ENCODE assay signal across 11 cellular contexts in genomic region chr5:139417214-139417613, GRCh38. TPM values are rescaled to one million over a fixed set of nuclear protein-coding genes. Genes with fewer than 3 reads are reported as not detected.
DNase-seq lines count a peak whose midpoint lies in the region; ATAC-seq lines count a peak whose summit lies in the region.
"Had no signal": no experiment of that assay in that cellular context is flagged by ENCODE, and none has a peak within 500 bp of the region (broad histone marks: within the 10 kb centered on the region; RNA-seq: fewer than 3 reads in every experiment).

No MANE protein-coding gene starts in this region.

- POLR2A ChIA-PET in activated CD4-positive, alpha-beta T cell treated with anti-CD3 and anti-CD28 coated beads for 36 hours (lab: Charles Lee) = no interaction called here
- POLR2A ChIA-PET in activated CD4-positive, alpha-beta memory T cell treated with anti-CD3 and anti-CD28 coated beads for 36 hours (lab: Charles Lee) = interaction anchor here (0.9 to 7.9 kb wide), 7 partner anchors 18 to 235 kb away, joined by 3 to 57 read pairs (median 27); partner anchors contain the start of genes MZB1 and STING1

- H3K4me3 Mint-ChIP-seq in activated CD4-positive, alpha-beta T cell treated with anti-CD3 and anti-CD28 coated beads for 36 hours = no peak overlapping the region
- no peak overlapping the region for H3K4me3 Mint-ChIP-seq in activated CD4-positive, alpha-beta memory T cell treated with anti-CD3 and anti-CD28 coated beads for 36 hours
- no peak overlapping the region for H3K4me3 Mint-ChIP-seq in stimulated activated naive B cell treated with anti-CD40 and anti-IgM and Interleukin-4, amounts not matched to agents 10 μg/mL and 1 μg/mL and 100 μg/mL, for 72 hours
- H3K4me3 Mint-ChIP-seq: T-cell had no signal

- no peaks in the 10 kb centered on the region for H3K9me3 Mint-ChIP-seq in activated CD4-positive, alpha-beta T cell treated with anti-CD3 and anti-CD28 coated beads for 36 hours (ENCODE audit: low read depth)
- H3K9me3 Mint-ChIP-seq in activated CD4-positive, alpha-beta memory T cell treated with anti-CD3 and anti-CD28 coated beads for 36 hours = no peaks in the 10 kb centered on the region
- H3K9me3 Mint-ChIP-seq in stimulated activated naive B cell treated with anti-CD40 and anti-IgM and Interleukin-4, amounts not matched to agents 10 μg/mL and 1 μg/mL and 100 μg/mL, for 72 hours = no peaks in the 10 kb centered on the region
- H3K9me3 Mint-ChIP-seq: T-cell had no signal

- intact Hi-C loops in activated CD4-positive, alpha-beta T cell treated with anti-CD3 and anti-CD28 coated beads for 36 hours (cut with DNase I, micrococcal nuclease) = loop anchor here (5.0 to 10.0 kb wide), 4 partner anchors 218 to 348 kb away; no protein-coding TSS in a partner anchor
- intact Hi-C loops in activated CD4-positive, alpha-beta memory T cell treated with anti-CD3 and anti-CD28 coated beads for 36 hours (cut with micrococcal nuclease) = no loop called here
- intact Hi-C loops in left ventricle myocardium superior (cut with micrococcal nuclease) = no loop called here

- peaks cover 50% of the 10 kb centered on the region for H3K4me1 Mint-ChIP-seq in activated CD4-positive, alpha-beta T cell treated with anti-CD3 and anti-CD28 coated beads for 36 hours
- H3K4me1 Mint-ChIP-seq in activated CD4-positive, alpha-beta memory T cell treated with anti-CD3 and anti-CD28 coated beads for 36 hours (ENCODE audit: low read depth) = peaks cover 56% of the 10 kb centered on the region
- peaks cover 7 to 28% of the 10 kb centered on the region in 2 donors for H3K4me1 Mint-ChIP-seq in stimulated activated naive B cell treated with anti-CD40 and anti-IgM and Interleukin-4, amounts not matched to agents 10 μg/mL and 1 μg/mL and 100 μg/mL, for 72 hours

- DNase-seq in activated CD4-positive, alpha-beta T cell treated with anti-CD3 and anti-CD28 coated beads for 36 hours = no peak
- DNase-seq in activated CD4-positive, alpha-beta T cell treated with anti-CD3 and anti-CD28 coated beads for 4 hours = no peak
- DNase-seq in activated CD4-positive, alpha-beta memory T cell treated with anti-CD3 and anti-CD28 coated beads for 36 hours = no peak
- DNase-seq in left ventricle myocardium superior = no peak
- DNase-seq in stimulated activated naive B cell treated with anti-CD40 and anti-IgM and Interleukin-4, amounts not matched to agents 10 μg/mL and 1 μg/mL and 100 μg/mL, for 72 hours = no peak
- no peak for DNase-seq in NCI-H1417 treated with DMSO at 0.1 percent for 48 hours (lab: John Stamatoyannopoulos, UW)
- DNase-seq: NCI-H524; stimulated activated CD4-positive, alpha-beta T cell treated with anti-CD3 and anti-CD28 coated beads, Interleukin-12 subunit alpha, Interleukin-12 subunit beta, amount 100 ng/mL, for 4 hours; T-cell had no signal

- no peaks in the 10 kb centered on the region for H3K27me3 Mint-ChIP-seq in activated CD4-positive, alpha-beta T cell treated with anti-CD3 and anti-CD28 coated beads for 36 hours
- no peaks in the 10 kb centered on the region for H3K27me3 Mint-ChIP-seq in activated CD4-positive, alpha-beta memory T cell treated with anti-CD3 and anti-CD28 coated beads for 36 hours
- no peaks in the 10 kb centered on the region for H3K27me3 Mint-ChIP-seq in stimulated activated naive B cell treated with anti-CD40 and anti-IgM and Interleukin-4, amounts not matched to agents 10 μg/mL and 1 μg/mL and 100 μg/mL, for 72 hours
- H3K27me3 Mint-ChIP-seq: T-cell had no signal

- no peak for ATAC-seq in activated CD4-positive, alpha-beta T cell treated with anti-CD3 and anti-CD28 coated beads for 36 hours
- peak; percentile 66 for ATAC-seq in left ventricle myocardium superior
- peak; percentile 64 to 65 for ATAC-seq in stimulated activated naive B cell treated with anti-CD40 and anti-IgM and Interleukin-4, amounts not matched to agents 10 μg/mL and 1 μg/mL and 100 μg/mL, for 72 hours (replicated peaks)
- ATAC-seq in HG03342 (IDR thresholded peaks at IDR 0.05; ENCODE audit: unreplicated experiment) = no peak
- no peak for ATAC-seq in GM18517 (IDR thresholded peaks at IDR 0.05; ENCODE audit: unreplicated experiment)
- ATAC-seq: T-cell had no signal

- peaks cover 51% of the 10 kb centered on the region for H3K36me3 Mint-ChIP-seq in activated CD4-positive, alpha-beta T cell treated with anti-CD3 and anti-CD28 coated beads for 36 hours (ENCODE audit: low read depth)
- peaks cover 56% of the 10 kb centered on the region for H3K36me3 Mint-ChIP-seq in activated CD4-positive, alpha-beta memory T cell treated with anti-CD3 and anti-CD28 coated beads for 36 hours
- peaks cover 36 to 50% of the 10 kb centered on the region in 2 donors for H3K36me3 Mint-ChIP-seq in stimulated activated naive B cell treated with anti-CD40 and anti-IgM and Interleukin-4, amounts not matched to agents 10 μg/mL and 1 μg/mL and 100 μg/mL, for 72 hours

- CTCF ChIA-PET in activated CD4-positive, alpha-beta T cell treated with anti-CD3 and anti-CD28 coated beads for 36 hours (lab: Charles Lee) = interaction anchor here (0.5 to 9.3 kb wide), 3 partner anchors 99 to 918 kb away, joined by 3 to 254 read pairs (median 3); no protein-coding TSS in a partner anchor
- CTCF ChIA-PET in activated CD4-positive, alpha-beta memory T cell treated with anti-CD3 and anti-CD28 coated beads for 36 hours (lab: Charles Lee) = interaction anchor here (0.9 to 13.6 kb wide), 6 partner anchors 15 to 348 kb away, joined by 3 to 443 read pairs (median 5); partner anchors contain the start of genes DNAJC18 and STING1

- peak overlapping the region; percentile 98 for H3K27ac Mint-ChIP-seq in activated CD4-positive, alpha-beta T cell treated with anti-CD3 and anti-CD28 coated beads for 36 hours
- H3K27ac Mint-ChIP-seq in activated CD4-positive, alpha-beta memory T cell treated with anti-CD3 and anti-CD28 coated beads for 36 hours = peak overlapping the region; percentile 96
- H3K27ac Mint-ChIP-seq in stimulated activated naive B cell treated with anti-CD40 and anti-IgM and Interleukin-4, amounts not matched to agents 10 μg/mL and 1 μg/mL and 100 μg/mL, for 72 hours = no peak overlapping the region
- H3K27ac Mint-ChIP-seq: T-cell had no signal

RNA-seq across cellular contexts. Expression of gene SPATA24, which starts 13.3 kb away (rescaled TPM):
- 1 to 10 TPM; 4.6 to 5.9 TPM for total RNA-seq in activated CD4-positive, alpha-beta T cell treated with anti-CD3 and anti-CD28 coated beads for 36 hours
- 1 to 10 TPM; 3.7 to 5.2 TPM for total RNA-seq in activated CD4-positive, alpha-beta memory T cell treated with anti-CD3 and anti-CD28 coated beads for 36 hours
- total RNA-seq in left ventricle myocardium superior = 17.3 TPM

RNA-seq across cellular contexts. Expression of gene DNAJC18, which starts 22.1 kb away (rescaled TPM):
- total RNA-seq in activated CD4-positive, alpha-beta T cell treated with anti-CD3 and anti-CD28 coated beads for 36 hours = 10 to 100 TPM; 33.1 to 35.6 TPM
- total RNA-seq in activated CD4-positive, alpha-beta memory T cell treated with anti-CD3 and anti-CD28 coated beads for 36 hours = 10 to 100 TPM; 54.1 to 56.0 TPM
- 10.5 TPM for total RNA-seq in left ventricle myocardium superior

RNA-seq across cellular contexts. Expression of gene PROB1, which starts 22.3 kb away (rescaled TPM):
- total RNA-seq in activated CD4-positive, alpha-beta T cell treated with anti-CD3 and anti-CD28 coated beads for 36 hours = 1 to 10 TPM; 3.2 TPM
- total RNA-seq in activated CD4-positive, alpha-beta memory T cell treated with anti-CD3 and anti-CD28 coated beads for 36 hours = 1 to 10 TPM; 3.8 to 3.9 TPM
- total RNA-seq in left ventricle myocardium superior = 56.5 TPM

RNA-seq across cellular contexts. Expression of gene MZB1, which starts 27.5 kb away (rescaled TPM):
- total RNA-seq in activated CD4-positive, alpha-beta T cell treated with anti-CD3 and anti-CD28 coated beads for 36 hours = 1 to 10 TPM; 7.8 to 9.8 TPM
- total RNA-seq in activated CD4-positive, alpha-beta memory T cell treated with anti-CD3 and anti-CD28 coated beads for 36 hours = 10 to 100 TPM; 24.0 to 26.3 TPM
- total RNA-seq in left ventricle myocardium superior = 1.6 TPM

RNA-seq across cellular contexts. Expression of gene SLC23A1, which starts 34.1 kb away (rescaled TPM):
- under 1 TPM; 0.43 to 0.53 TPM for total RNA-seq in activated CD4-positive, alpha-beta T cell treated with anti-CD3 and anti-CD28 coated beads for 36 hours
- 1 to 10 TPM; 1.0 to 1.4 TPM for total RNA-seq in activated CD4-positive, alpha-beta memory T cell treated with anti-CD3 and anti-CD28 coated beads for 36 hours
- not detected for total RNA-seq in left ventricle myocardium superior

Comparison
In these comparisons a context has a peak if more than half of its experiments do, and no peak if none do; other contexts are left out.
1. ATAC-seq: peak in left ventricle myocardium superior (single experiment) and stimulated activated naive B cell treated with anti-CD40 and anti-IgM and Interleukin-4, amounts not matched to agents 10 μg/mL and 1 μg/mL and 100 μg/mL, for 72 hours (2 of 2); none in activated CD4-positive, alpha-beta T cell treated with anti-CD3 and anti-CD28 coated beads for 36 hours (single experiment), HG03342 (single experiment) and GM18517 (single experiment).
2. RNA of gene PROB1, which starts 22.3 kb away (total RNA-seq): 56.5 TPM in left ventricle myocardium superior (single experiment); 3.8 to 3.9 TPM in activated CD4-positive, alpha-beta memory T cell treated with anti-CD3 and anti-CD28 coated beads for 36 hours and 3.2 TPM in activated CD4-positive, alpha-beta T cell treated with anti-CD3 and anti-CD28 coated beads for 36 hours; every median in the first group is over 10 times any median in the second.
3. intact Hi-C loops: an anchor here in activated CD4-positive, alpha-beta T cell treated with anti-CD3 and anti-CD28 coated beads for 36 hours (5.0 to 10.0 kb wide); none called in activated CD4-positive, alpha-beta memory T cell treated with anti-CD3 and anti-CD28 coated beads for 36 hours and left ventricle myocardium superior.